In genomic region chr12:57836442-57837375, GRCh38 we compare ENCODE assay signal across 8 cellular contexts. TPM values are rescaled to one million over a fixed set of nuclear protein-coding genes. Genes with fewer than 3 reads are reported as not detected.
DNase-seq lines count a peak whose midpoint lies in the region; ATAC-seq, FAIRE-seq and TF ChIP-seq lines count a peak whose summit lies in the region.

No MANE protein-coding gene starts in this region.

- CTCF ChIA-PET in A549 (lab: Yijun Ruan, JAX) = interaction anchor here (0.7 to 8.4 kb wide), 10 partner anchors 8 to 85 kb away, joined by 3 to 218 read pairs (median 4); no protein-coding TSS in a partner anchor

- no peak for TF ChIP-seq RAD21 in A549 (conservative IDR thresholded peaks at IDR 0.05 in 1 of 2, IDR thresholded peaks at IDR 0.05 in 1 of 2)

- peaks cover 60% of the 10 kb centered on the region for H3K4me1 Mint-ChIP-seq in activated T-helper 17 cell treated with anti-CD3 and anti-CD28 coated beads, Interleukin-2, amount 50 U/mL, for 72 hours

- TF ChIP-seq POLR2A in A549 (IDR thresholded peaks at IDR 0.05; ENCODE audit: low read length) = no peak
- TF ChIP-seq POLR2A in gastroesophageal sphincter (IDR thresholded peaks at IDR 0.05) = no peak

- H3K79me2 ChIP-seq in parathyroid adenoma = peaks cover 91% of the 10 kb centered on the region

- no peak overlapping the region for H3K9ac ChIP-seq in parathyroid adenoma

- H3K27me3 Mint-ChIP-seq in activated T-helper 17 cell treated with anti-CD3 and anti-CD28 coated beads, Interleukin-2, amount 50 U/mL, for 72 hours = no peaks in the 10 kb centered on the region

- H3K9me3 ChIP-seq in A549 (no peaks in the 10 kb centered on the region), gastroesophageal sphincter (no peaks in the 10 kb centered on the region), parathyroid adenoma (ENCODE audit: control insufficient read depth, low read length) (no peaks in the 10 kb centered on the region)

- H3K4me1 ChIP-seq in A549 (peaks cover 38% of the 10 kb centered on the region), gastroesophageal sphincter (peaks cover 50 to 100% (median 95%) of the 10 kb centered on the region in 3 donors), parathyroid adenoma (peaks cover 75% of the 10 kb centered on the region)

- no peaks in the 10 kb centered on the region for H3K9me3 Mint-ChIP-seq in activated T-helper 17 cell treated with anti-CD3 and anti-CD28 coated beads, Interleukin-2, amount 50 U/mL, for 72 hours

- H3K4me3 ChIP-seq in A549 (no peak overlapping the region), GM12864 (ENCODE audit: low read depth, low read length) (peak overlapping the region; percentile 29; the same call in 1 of the 2 replicates), gastroesophageal sphincter (peak overlapping the region in 1 of 2 donors; percentile 98), parathyroid adenoma (ENCODE audit: low read depth, low read length) (peak overlapping the region; percentile 38)

- 67% methylated on average over 13 of the region's 13 CpGs for WGBS in A549 (ENCODE audit: missing lambda C conversion rate)
- 2 to 5% methylated on average over 8 to 11 of the region's 13 CpGs for whole genome bisulfite sequencing in gastroesophageal sphincter (ENCODE audit: low coverage in 1 of 2), 2 donors

- ATAC-seq in A549 = peak in 1 of 2 experiments; percentile 12; a peak in 2 of 6 replicates
- ATAC-seq in HG02623 (IDR thresholded peaks at IDR 0.05; ENCODE audit: unreplicated experiment) = peak; percentile 37
- ATAC-seq in activated T-helper 17 cell treated with anti-CD3 and anti-CD28 coated beads, Interleukin-2, amount 50 U/mL, for 72 hours (replicated peaks) = peak; percentile 18
- ATAC-seq in gastroesophageal sphincter = peak; percentile 63

- peak overlapping the region; percentile 88 for H3K4me3 Mint-ChIP-seq in activated T-helper 17 cell treated with anti-CD3 and anti-CD28 coated beads, Interleukin-2, amount 50 U/mL, for 72 hours

- TF ChIP-seq CTCF in A549 (IDR thresholded peaks at IDR 0.05) (no peak), GM12864 (IDR thresholded peaks at IDR 0.05; ENCODE audit: low read depth, low read length, missing control alignments) (no peak), gastroesophageal sphincter (IDR thresholded peaks at IDR 0.05) (no peak), parathyroid adenoma (IDR thresholded peaks at IDR 0.05) (no peak)

- peak overlapping the region in 1 of 2 experiments; percentile 2; a peak in 2 of 6 replicates for H3K27ac ChIP-seq in A549
- H3K27ac ChIP-seq in gastroesophageal sphincter = peak overlapping the region; percentile 7 to 97 (median 58)
- H3K27ac ChIP-seq in parathyroid adenoma = peak overlapping the region; percentile 40

- TF ChIP-seq EP300 in A549 (IDR thresholded peaks at IDR 0.05) (no peak), gastroesophageal sphincter (IDR thresholded peaks at IDR 0.05) (no peak)

- H3K4me2 ChIP-seq in A549 (peak overlapping the region; percentile 38), parathyroid adenoma (ENCODE audit: low read length) (peak overlapping the region; percentile 58)

- H3K27me3 ChIP-seq in gastroesophageal sphincter = no peaks in the 10 kb centered on the region
- H3K27me3 ChIP-seq in parathyroid adenoma (ENCODE audit: control insufficient read depth, insufficient read depth, low read length) = no peaks in the 10 kb centered on the region

- no peak for DNase-seq in A549 (ENCODE audit: low read depth in 1 of 2, low spot score in 1 of 2)
- DNase-seq in GM12864 (ENCODE audit: low read depth) = no peak
- peak; percentile 93 for DNase-seq in NCI-H146 (lab: John Stamatoyannopoulos, UW)
- no peak for DNase-seq in NCI-H526 treated with DMSO at 0.1 percent for 48 hours (lab: John Stamatoyannopoulos, UW)

- H3K27ac Mint-ChIP-seq in activated T-helper 17 cell treated with anti-CD3 and anti-CD28 coated beads, Interleukin-2, amount 50 U/mL, for 72 hours = peak overlapping the region; percentile 73

- H3K36me3 Mint-ChIP-seq in activated T-helper 17 cell treated with anti-CD3 and anti-CD28 coated beads, Interleukin-2, amount 50 U/mL, for 72 hours (ENCODE audit: low read depth) = peaks cover under 1% of the 10 kb centered on the region

- no peak overlapping the region for H2AFZ ChIP-seq in parathyroid adenoma

- no peak for FAIRE-seq in A549 (lab: Jason Lieb, UNC)

- no peaks in the 10 kb centered on the region for H3K36me3 ChIP-seq in gastroesophageal sphincter
- no peaks in the 10 kb centered on the region for H3K36me3 ChIP-seq in parathyroid adenoma (ENCODE audit: control insufficient read depth, insufficient read depth, low read length)

- POLR2A ChIA-PET in A549 (lab: Yijun Ruan, JAX) = interaction anchor here (0.9 to 1.3 kb wide), 4 partner anchors 8 to 57 kb away, joined by 3 to 5 read pairs (median 4); partner anchors contain the start of gene CTDSP2

TF ChIP-seq in A549, 52 proteins besides CTCF, POLR2A, EP300 and RAD21 (continues in another document):
- TF ChIP-seq CHD4 (IDR thresholded peaks at IDR 0.05; ENCODE audit: borderline replicate concordance) (no peak), ZNF302 (CRISPR knock-in tag; IDR thresholded peaks at IDR 0.05) (no peak), ZC3H11A (IDR thresholded peaks at IDR 0.05) (no peak), TP53 (CRISPR knock-in tag; IDR thresholded peaks at IDR 0.05) (no peak), EHF (CRISPR knock-in tag; IDR thresholded peaks at IDR 0.05) (no peak), ATOH8 (CRISPR knock-in tag; IDR thresholded peaks at IDR 0.05; ENCODE audit: low read depth) (no peak), JUN (IDR thresholded peaks at IDR 0.05) (no peak), HOXA7 (CRISPR knock-in tag; IDR thresholded peaks at IDR 0.05) (no peak), GATA3 (IDR thresholded peaks at IDR 0.05; ENCODE audit: borderline replicate concordance) (no peak), PBX3 (IDR thresholded peaks at IDR 0.05) (no peak), ELK1 (IDR thresholded peaks at IDR 0.05; ENCODE audit: low read depth, low read length) (no peak)

RNA-seq across cellular contexts. Expression of gene CTDSP2, which starts 9.8 kb away (rescaled TPM):
- 87.7 and 114 TPM in 2 replicates for polyA plus RNA-seq in A549 (2011; rRNA removed)
- polyA plus RNA-seq in A549 (2012; cell fraction: cytosol; rRNA removed) = 61.9 and 67.6 TPM in 2 replicates
- polyA plus RNA-seq in A549 (2012; cell fraction: nucleus; rRNA removed) = 45.2 and 53.4 TPM in 2 replicates
- polyA plus RNA-seq in A549 (2017; fragmentation: RNase III; extraction: RNeasy Plus Mini Kit Qiagen cat#74134 plus additional on column Dnase treatment) = 26.1 to 34.5 TPM (median 31.3 TPM) in 3 replicates
- polyA minus RNA-seq in A549 (2011; rRNA and poly(A)+ RNA removed) = 127 and 135 TPM in 2 replicates
- 100 to 1,000 TPM in 1 of 2 donors, 10 to 100 TPM in 1; 68.5 to 113 TPM for total RNA-seq in activated T-helper 17 cell treated with anti-CD3 and anti-CD28 coated beads, Interleukin-2, amount 50 U/mL, for 72 hours
- 100 to 1,000 TPM; 151 to 190 (median 170) TPM for total RNA-seq in gastroesophageal sphincter

RNA-seq across cellular contexts. Expression of gene AVIL, which starts 18.2 kb away (rescaled TPM):
- polyA plus RNA-seq in A549 (2011; rRNA removed) (0.99 and 1.1 TPM in 2 replicates), A549 (2017; fragmentation: RNase III; extraction: RNeasy Plus Mini Kit Qiagen cat#74134 plus additional on column Dnase treatment) (0.33 to 1.1 TPM (median 0.53 TPM) in 3 replicates)
- 0.20 and 0.30 TPM in 2 replicates for polyA plus RNA-seq in A549 (2012; cell fraction: cytosol; rRNA removed)
- 1.2 and 1.5 TPM in 2 replicates for polyA plus RNA-seq in A549 (2012; cell fraction: nucleus; rRNA removed)
- polyA minus RNA-seq in A549 (2011; rRNA and poly(A)+ RNA removed) = 0.37 and 0.63 TPM in 2 replicates
- 1 to 10 TPM; 1.9 to 2.7 TPM for total RNA-seq in activated T-helper 17 cell treated with anti-CD3 and anti-CD28 coated beads, Interleukin-2, amount 50 U/mL, for 72 hours
- 1 to 10 TPM; 1.4 to 9.3 (median 2.3) TPM for total RNA-seq in gastroesophageal sphincter

RNA-seq across cellular contexts. Expression of gene TSFM, which starts 54.1 kb away (rescaled TPM):
- polyA plus RNA-seq in A549 (2011; rRNA removed) (31.7 and 39.9 TPM in 2 replicates), A549 (2017; fragmentation: RNase III; extraction: RNeasy Plus Mini Kit Qiagen cat#74134 plus additional on column Dnase treatment) (56.6 to 60.2 TPM (median 59.2 TPM) in 3 replicates)
- 46.6 and 47.7 TPM in 2 replicates for polyA plus RNA-seq in A549 (2012; cell fraction: cytosol; rRNA removed)
- 31.5 and 36.9 TPM in 2 replicates for polyA plus RNA-seq in A549 (2012; cell fraction: nucleus; rRNA removed)
- polyA minus RNA-seq in A549 (2011; rRNA and poly(A)+ RNA removed) = 11.0 and 11.2 TPM in 2 replicates
- total RNA-seq in activated T-helper 17 cell treated with anti-CD3 and anti-CD28 coated beads, Interleukin-2, amount 50 U/mL, for 72 hours = 10 to 100 TPM; 30.7 to 63.8 TPM
- total RNA-seq in gastroesophageal sphincter = 10 to 100 TPM; 26.4 to 30.9 (median 29.1) TPM
